ENCODE assay signal across 20 cellular contexts in genomic region chr13:113973218-113974164, GRCh38. TPM values are rescaled to one million over a fixed set of nuclear protein-coding genes. Genes with fewer than 3 reads are reported as not detected.
DNase-seq lines count a peak whose midpoint lies in the region; ATAC-seq and TF ChIP-seq lines count a peak whose summit lies in the region.
"Had no signal": no experiment of that assay in that cellular context is flagged by ENCODE, and none has a peak within 500 bp of the region (broad histone marks: within the 10 kb centered on the region; RNA-seq: fewer than 3 reads in every experiment).

C13orf46 (minus strand) TSS chr13:113974076; CDS start chr13:113973997, 79 bp downstream.

- peaks cover 17% of the 10 kb centered on the region for H3K4me1 Mint-ChIP-seq in MCF 10A (ENCODE audit: insufficient read depth, unreplicated experiment)
- H3K4me1 Mint-ChIP-seq in nephron progenitor cell, result peaks cover 10% of the 10 kb centered on the region
- H3K4me1 Mint-ChIP-seq: IgD-negative memory B cell had no signal

- no peak within 1 kb of the TSS for H3K4me3 Mint-ChIP-seq in MCF 10A (ENCODE audit: unreplicated experiment)
- H3K4me3 Mint-ChIP-seq in nephron progenitor cell, result no peak within 1 kb of the TSS
- H3K4me3 Mint-ChIP-seq: activated CD4-positive, alpha-beta memory T cell treated with anti-CD3 and anti-CD28 coated beads for 36 hours; activated T-helper 1 cell treated with anti-CD3 and anti-CD28 coated beads, Interleukin-12 subunit alpha, Interleukin-12 subunit beta, Interleukin-2, Interleukin-4 antibody, amounts not matched to agents 30 ng/mL and 10 ng/mL and 1 ng/mL, durations not matched to agents 14 hours and 24 hours and 36 hours; IgD-negative memory B cell had no signal

- CTCF ChIA-PET in MCF 10A (lab: Yijun Ruan, JAX), result interaction anchor here (0.6 to 1.0 kb wide), 2 partner anchors 43 to 213 kb away, joined by 3 read pairs; no protein-coding TSS in a partner anchor

- H3K4me3 ChIP-seq in breast epithelium (no peak within 1 kb of the TSS), tibial nerve (no peak within 1 kb of the TSS)
- H3K4me3 ChIP-seq: coronary artery, PC-9, skin epidermis, vagina had no signal

- ATAC-seq in left cardiac atrium, result no peak

- H3K4me1 ChIP-seq in breast epithelium (peaks cover 5 to 12% of the 10 kb centered on the region in 2 donors), tibial nerve (peaks cover 0 to 67% (median 3%) of the 10 kb centered on the region in 4 donors)

- DNase-seq in breast epithelium (ENCODE audit: low spot score in 2 of 2) (no peak), MCF 10A (ENCODE audit: unreplicated experiment) (no peak), left cardiac atrium (peak; percentile 17), nephron progenitor cell (peak; percentile 26), tibial nerve (ENCODE audit: low spot score in 2 of 2) (no peak), NCI-H446 (lab: John Stamatoyannopoulos, UW) (no peak), cortex of kidney (lab: John Stamatoyannopoulos, UW) (no peak), NCI-H128 (lab: John Stamatoyannopoulos, UW; ENCODE audit: unreplicated experiment) (no peak)
- DNase-seq: activated CD4-positive, alpha-beta memory T cell treated with anti-CD3 and anti-CD28 coated beads for 36 hours; amniotic stem cell; mammary epithelial cell; NCI-H2081 treated with DMSO at 0.1 percent for 48 hours; NCI-H774; PC-9 had no signal

- H3K27me3 Mint-ChIP-seq in MCF 10A (ENCODE audit: insufficient read depth, unreplicated experiment) (no peaks in the 10 kb centered on the region), nephron progenitor cell (ENCODE audit: low read depth, poor library complexity) (no peaks in the 10 kb centered on the region)
- H3K27me3 Mint-ChIP-seq: activated CD4-positive, alpha-beta memory T cell treated with anti-CD3 and anti-CD28 coated beads for 36 hours; IgD-negative memory B cell had no signal

- H3K27me3 ChIP-seq in breast epithelium (no peaks in the 10 kb centered on the region), tibial nerve (no peaks in the 10 kb centered on the region)
- H3K27me3 ChIP-seq: neutrophil, vagina had no signal

- 89 to 91% methylated on average over 38 of the region's 44 CpGs for WGBS in tibial nerve, 2 donors

- TF ChIP-seq EP300 in tibial nerve (IDR thresholded peaks at IDR 0.05), result peak in 1 of 2 donors; percentile 64

- intact Hi-C loops in breast epithelium (cut with DNase I; ENCODE audit: low total_unique reads), result no loop called here
- intact Hi-C loops in MCF 10A (cut with micrococcal nuclease), result no loop called here
- intact Hi-C loops in left cardiac atrium (cut with DNase I), result no loop called here

- peaks cover 14% of the 10 kb centered on the region for H3K36me3 Mint-ChIP-seq in MCF 10A (ENCODE audit: insufficient read depth, unreplicated experiment)
- H3K36me3 Mint-ChIP-seq in nephron progenitor cell (ENCODE audit: low read depth), result peaks cover 4% of the 10 kb centered on the region

- TF ChIP-seq POLR2A in breast epithelium (IDR thresholded peaks at IDR 0.05) (no peak), tibial nerve (IDR thresholded peaks at IDR 0.05) (no peak)

- BruUV-seq in MCF 10A (replicated peaks; lab: Mats Ljungman, UMichigan), result no TSS peak

- POLR2A ChIA-PET in MCF 10A (lab: Yijun Ruan, JAX), result no interaction called here

- H3K9me3 ChIP-seq in breast epithelium, result no peaks in the 10 kb centered on the region
- H3K9me3 ChIP-seq in tibial nerve, result no peaks in the 10 kb centered on the region
- H3K9me3 ChIP-seq: neutrophil, vagina had no signal

- TF ChIP-seq CTCF in breast epithelium (IDR thresholded peaks at IDR 0.05) (no peak), MCF 10A (IDR thresholded peaks at IDR 0.05; ENCODE audit: unreplicated experiment) (no peak), nephron progenitor cell (IDR thresholded peaks at IDR 0.05) (no peak), tibial nerve (IDR thresholded peaks at IDR 0.05) (no peak)

- peak within 1 kb of the TSS; percentile 44 to 95 for H3K27ac ChIP-seq in breast epithelium
- H3K27ac ChIP-seq in tibial nerve, result peak within 1 kb of the TSS in 3 of 4 donors; percentile 22 to 89 (median 66)
- H3K27ac ChIP-seq: coronary artery, neutrophil, PC-9, vagina had no signal

- H3K9me3 Mint-ChIP-seq in MCF 10A (ENCODE audit: unreplicated experiment), result no peaks in the 10 kb centered on the region
- H3K9me3 Mint-ChIP-seq in nephron progenitor cell, result peaks cover 2% of the 10 kb centered on the region
- H3K9me3 Mint-ChIP-seq: activated CD4-positive, alpha-beta memory T cell treated with anti-CD3 and anti-CD28 coated beads for 36 hours; activated T-helper 1 cell treated with anti-CD3 and anti-CD28 coated beads, Interleukin-12 subunit alpha, Interleukin-12 subunit beta, Interleukin-2, Interleukin-4 antibody, amounts not matched to agents 30 ng/mL and 10 ng/mL and 1 ng/mL, durations not matched to agents 14 hours and 24 hours and 36 hours; IgD-negative memory B cell had no signal

- H3K36me3 ChIP-seq in breast epithelium (no peaks in the 10 kb centered on the region), tibial nerve (peaks cover 0 to 69% (median 0%) of the 10 kb centered on the region in 3 donors)

- H3K27ac Mint-ChIP-seq in MCF 10A (ENCODE audit: low read depth, unreplicated experiment), result no peak within 1 kb of the TSS
- H3K27ac Mint-ChIP-seq in nephron progenitor cell, result peak within 1 kb of the TSS; percentile 91
- H3K27ac Mint-ChIP-seq: activated CD4-positive, alpha-beta memory T cell treated with anti-CD3 and anti-CD28 coated beads for 36 hours; activated T-helper 1 cell treated with anti-CD3 and anti-CD28 coated beads, Interleukin-12 subunit alpha, Interleukin-12 subunit beta, Interleukin-2, Interleukin-4 antibody, amounts not matched to agents 30 ng/mL and 10 ng/mL and 1 ng/mL, durations not matched to agents 14 hours and 24 hours and 36 hours; IgD-negative memory B cell had no signal

RNA-seq across cellular contexts. Expression of gene C13orf46, which starts in this region (rescaled TPM):
- total RNA-seq in breast epithelium (under 1 TPM; 0.16 to 0.73 (median 0.66) TPM), MCF 10A (2022) (0.54 and 1.4 TPM in 2 replicates), left cardiac atrium (1 to 10 TPM in 1 of 2 donors, under 1 TPM in 1; 0.65 to 1.4 TPM), tibial nerve (10 to 100 TPM in 1 of 4 donors, 1 to 10 TPM in 3; 3.3 to 17.7 (median 4.1) TPM)
- total RNA-seq: vagina had no signal

Comparison
In these comparisons a context has a peak if more than half of its experiments do, and no peak if none do; other contexts are left out.
1. DNase-seq: peak in left cardiac atrium (single experiment) and nephron progenitor cell (single experiment); none in breast epithelium (0 of 2), MCF 10A (single experiment), tibial nerve (0 of 2), NCI-H446 (0 of 2), cortex of kidney (single experiment) and NCI-H128 (single experiment).